ENCODE assay signal across 8 cellular contexts in the genomic region with DNA sequence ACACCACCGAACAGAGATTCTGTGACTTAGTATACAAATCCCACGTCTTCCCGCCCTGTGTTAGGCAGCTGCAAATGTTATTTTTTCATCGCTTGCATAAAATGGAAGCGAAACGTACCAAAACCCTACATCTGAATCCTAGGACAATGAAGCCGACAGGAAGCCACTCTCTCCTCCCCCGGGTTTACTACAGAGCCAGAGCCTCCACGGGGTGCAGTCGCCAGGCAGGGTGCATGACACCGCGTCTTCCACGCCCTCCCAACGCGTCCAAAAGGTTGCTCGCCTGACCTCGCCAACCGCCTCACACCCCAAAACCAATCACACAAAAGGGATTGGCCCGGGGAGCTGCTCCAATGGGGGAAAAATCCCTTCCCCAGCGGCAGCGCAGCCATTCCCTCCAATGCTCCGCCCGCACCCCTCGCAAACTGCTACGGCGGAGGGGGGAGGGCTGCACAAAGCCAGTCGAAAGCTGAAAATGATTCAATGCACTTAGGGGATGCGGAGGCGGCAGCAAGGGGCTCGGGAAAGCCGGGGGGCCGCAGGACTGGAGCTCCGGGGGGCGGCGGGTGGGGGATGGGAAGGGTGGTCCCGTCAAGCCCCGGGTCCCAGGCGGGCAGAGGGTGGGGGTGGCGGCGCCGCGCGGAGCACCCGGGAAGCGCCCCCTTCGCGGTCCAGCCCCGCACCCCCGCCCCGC. TPM values are rescaled to one million over a fixed set of nuclear protein-coding genes. Genes with fewer than 3 reads are reported as not detected.
DNase-seq lines count a peak whose midpoint lies in the region; ATAC-seq and TF ChIP-seq lines count a peak whose summit lies in the region.

No MANE protein-coding gene starts in this region.

- H3K9me3 ChIP-seq in endocrine pancreas (ENCODE audit: control insufficient read depth, low read length) = no peaks in the 10 kb centered on the region
- H3K9me3 ChIP-seq in mesodermal cell (ENCODE audit: control insufficient read depth, low read length) = no peaks in the 10 kb centered on the region

- POLR2A ChIA-PET in activated CD8-positive, alpha-beta T cell treated with anti-CD3 and anti-CD28 coated beads for 36 hours (lab: Charles Lee) = interaction anchor here (0.6 to 2.9 kb wide), 8 partner anchors 15 to 595 kb away, joined by 3 to 13 read pairs (median 4); no protein-coding TSS in a partner anchor

- H3K4me3 ChIP-seq in endocrine pancreas (ENCODE audit: control insufficient read depth, insufficient read depth, low read length) = peak overlapping the region; percentile 94
- peak overlapping the region; percentile 89 for H3K4me3 ChIP-seq in mesodermal cell (ENCODE audit: extremely low read depth, insufficient read depth, low read length, poor library complexity, severe bottlenecking)

- H3K27ac ChIP-seq in mesodermal cell (ENCODE audit: low read depth, low read length, severe bottlenecking) = peak overlapping the region; percentile 95

- ATAC-seq in HG03095 (IDR thresholded peaks at IDR 0.05; ENCODE audit: unreplicated experiment) = peak; percentile 23
- peak; percentile 14 for ATAC-seq in activated CD8-positive, alpha-beta T cell treated with anti-CD3 and anti-CD28 coated beads for 36 hours

- peak overlapping the region; percentile 97 for H3K27ac Mint-ChIP-seq in activated CD8-positive, alpha-beta T cell treated with anti-CD3 and anti-CD28 coated beads for 36 hours

- H3K4me3 Mint-ChIP-seq in activated CD8-positive, alpha-beta T cell treated with anti-CD3 and anti-CD28 coated beads for 36 hours = peak overlapping the region; percentile 97

- DNase-seq in NCI-H1436 (lab: John Stamatoyannopoulos, UW) = peak; percentile 61
- no peak for DNase-seq in NCI-H1436 treated with DMSO at 0.1 percent for 48 hours (lab: John Stamatoyannopoulos, UW)
- DNase-seq in NCI-H526 treated with DMSO at 0.1 percent for 48 hours (lab: John Stamatoyannopoulos, UW) = peak; percentile 62
- DNase-seq in activated CD8-positive, alpha-beta T cell treated with anti-CD3 and anti-CD28 coated beads for 36 hours = peak; percentile 79
- peak; percentile 19 to 20 for DNase-seq in stimulated activated CD8-positive, alpha-beta memory T cell treated with anti-CD3 and anti-CD28 coated beads, Interleukin-2, amount 100 ng/mL, for 1 hour (ENCODE audit: low read depth in 2 of 2)

- H3K36me3 Mint-ChIP-seq in activated CD8-positive, alpha-beta T cell treated with anti-CD3 and anti-CD28 coated beads for 36 hours (ENCODE audit: low read depth) = peaks cover 7% of the 10 kb centered on the region

- CTCF ChIA-PET in activated CD8-positive, alpha-beta T cell treated with anti-CD3 and anti-CD28 coated beads for 36 hours (lab: Charles Lee) = interaction anchor here (1.7 kb wide), 1 partner anchor 22 kb away, joined by 8 read pairs; no protein-coding TSS in a partner anchor

- H3K27me3 Mint-ChIP-seq in activated CD8-positive, alpha-beta T cell treated with anti-CD3 and anti-CD28 coated beads for 36 hours = no peaks in the 10 kb centered on the region

- H3K27me3 ChIP-seq in endocrine pancreas (ENCODE audit: control insufficient read depth, insufficient read depth, low read length) = no peaks in the 10 kb centered on the region

- H3K9me3 Mint-ChIP-seq in activated CD8-positive, alpha-beta T cell treated with anti-CD3 and anti-CD28 coated beads for 36 hours = no peaks in the 10 kb centered on the region

- H3K4me1 ChIP-seq in endocrine pancreas (ENCODE audit: control insufficient read depth, insufficient read depth, low read length) (peaks cover 28% of the 10 kb centered on the region), mesodermal cell (ENCODE audit: control insufficient read depth, insufficient read depth, low read length, poor library complexity, severe bottlenecking) (peaks cover 9% of the 10 kb centered on the region)

- 0 to 1% methylated on average over 6 to 19 of the region's 50 CpGs for WGBS in mesodermal cell (ENCODE audit: insufficient coverage in 2 of 2), 2 experiments

- no peak for TF ChIP-seq CTCF in activated CD8-positive, alpha-beta T cell treated with anti-CD3 and anti-CD28 coated beads for 36 hours (IDR thresholded peaks at IDR 0.05)

- peak overlapping the region; percentile 99 for H3K9ac ChIP-seq in endocrine pancreas (ENCODE audit: control insufficient read depth, insufficient read depth, low read length)

- H3K36me3 ChIP-seq in endocrine pancreas (ENCODE audit: control insufficient read depth, insufficient read depth, low read length) (no peaks in the 10 kb centered on the region), mesodermal cell (ENCODE audit: control insufficient read depth, insufficient read depth, low read length) (peaks cover 7% of the 10 kb centered on the region)

- intact Hi-C loops in activated CD8-positive, alpha-beta T cell treated with anti-CD3 and anti-CD28 coated beads for 36 hours (cut with micrococcal nuclease) = no loop called here

- peaks cover 30% of the 10 kb centered on the region for H3K4me1 Mint-ChIP-seq in activated CD8-positive, alpha-beta T cell treated with anti-CD3 and anti-CD28 coated beads for 36 hours (ENCODE audit: low read depth)

RNA-seq across cellular contexts. Expression of a gene that starts 0.7 kb away (rescaled TPM):
- 10 to 100 TPM; 37.5 to 45.7 TPM for total RNA-seq in activated CD8-positive, alpha-beta T cell treated with anti-CD3 and anti-CD28 coated beads for 36 hours
- 131 TPM for polyA plus RNA-seq in mesodermal cell (2013, experiment 1 of 2)
- 126 TPM for polyA plus RNA-seq in mesodermal cell (2013, experiment 2 of 2)

RNA-seq across cellular contexts. Expression of a gene that starts 1.5 kb away (rescaled TPM):
- total RNA-seq in activated CD8-positive, alpha-beta T cell treated with anti-CD3 and anti-CD28 coated beads for 36 hours = 10 to 100 TPM; 22.4 to 22.6 TPM
- 28.8 TPM for polyA plus RNA-seq in mesodermal cell (2013, experiment 1 of 2)
- polyA plus RNA-seq in mesodermal cell (2013, experiment 2 of 2) = 23.2 TPM
